Comparison of ENCODE assay signal across 25 cellular contexts in the genomic region with DNA sequence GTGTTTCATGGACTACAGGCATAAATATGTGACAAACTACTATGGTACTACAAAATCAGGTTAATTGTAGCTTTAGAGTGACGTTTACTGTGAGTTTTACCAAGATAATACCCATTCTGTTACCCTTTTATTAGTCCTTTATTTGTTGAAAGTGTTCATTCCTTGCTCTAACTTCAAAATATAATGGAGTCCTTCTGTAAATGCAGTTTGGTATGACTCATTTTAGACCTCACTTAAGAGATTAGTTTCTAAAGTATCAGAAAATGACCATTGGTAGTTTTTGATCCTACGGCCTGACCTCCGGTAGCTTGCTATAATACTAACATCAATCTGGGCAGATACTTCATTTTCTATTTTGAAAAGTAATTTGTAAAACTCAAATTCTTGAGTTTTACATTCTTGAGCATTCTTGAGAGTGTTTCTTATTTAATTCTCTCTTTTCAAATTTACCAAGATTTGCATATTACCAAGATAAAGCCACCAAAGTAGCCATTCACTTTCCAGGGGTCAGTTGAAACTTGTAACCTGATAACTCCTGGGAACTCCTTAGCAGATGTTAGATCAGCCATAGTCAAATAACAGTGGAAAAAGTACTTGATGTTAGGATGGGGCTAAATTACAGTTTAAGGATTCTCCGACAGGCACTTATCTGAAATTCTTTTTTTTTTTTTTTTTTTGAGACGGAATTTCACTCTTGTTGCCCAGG. TPM values are rescaled to one million over a fixed set of nuclear protein-coding genes. Genes with fewer than 3 reads are reported as not detected.
DNase-seq lines count a peak whose midpoint lies in the region; ATAC-seq and TF ChIP-seq lines count a peak whose summit lies in the region.
"Had no signal": no experiment of that assay in that cellular context is flagged by ENCODE, and none has a peak within 500 bp of the region (broad histone marks: within the 10 kb centered on the region; RNA-seq: fewer than 3 reads in every experiment).

No MANE protein-coding gene starts in this region.

- no peak overlapping the region for H3K4me2 ChIP-seq in mammary epithelial cell (ENCODE audit: insufficient read depth, low read depth, low read length)

- dilution Hi-C loops in mammary epithelial cell (cut with HindIII; ENCODE audit: low sequenced_read_pairs) = no loop called here

- H3K36me3 ChIP-seq in mammary epithelial cell (ENCODE audit: insufficient read depth, low read length) = no peaks in the 10 kb centered on the region
- H3K36me3 ChIP-seq: SJSA1, transverse colon had no signal

- CTCF ChIA-PET in mammary epithelial cell (lab: Charles Lee; ENCODE audit: low non-redundant PET) = no interaction called here

- no peak for ATAC-seq in GM19023 (IDR thresholded peaks at IDR 0.05; ENCODE audit: unreplicated experiment)
- ATAC-seq: activated naive CD8-positive, alpha-beta T cell treated with anti-CD3 and anti-CD28 coated beads, Interleukin-2, amount 50 U/mL, for 24 hours; GM12878; HCT116; T-cell had no signal

- no TSS peak for BruUV-seq in mammary epithelial cell (replicated peaks; lab: Mats Ljungman, UMichigan)

- in situ Hi-C loops in mammary epithelial cell (cut with MboI; ENCODE audit: low sequenced_read_pairs in 2 of 2) = loop anchor here (10.0 kb wide), 1 partner anchor 90 kb away; no protein-coding TSS in a partner anchor

- 75% methylated on average over 5 of the region's 5 CpGs for WGBS in mammary epithelial cell (ENCODE audit: low coverage, missing lambda C conversion rate)

- TF ChIP-seq CTCF in dorsolateral prefrontal cortex (IDR thresholded peaks at IDR 0.05 in 54 of 56, conservative IDR thresholded peaks at IDR 0.05 in 2 of 56; ENCODE audit: low read depth in 1 of 56, partially characterized antibody in 56 of 56) (no peak), mammary epithelial cell (conservative IDR thresholded peaks at IDR 0.05 in 1 of 2, IDR thresholded peaks at IDR 0.05 in 1 of 2; ENCODE audit: extremely low read depth in 1 of 2, insufficient read depth in 1 of 2, low read depth in 1 of 2, low read length in 2 of 2) (no peak)

- H3K9me3 ChIP-seq in mammary epithelial cell (replicated peaks; ENCODE audit: insufficient read depth, low read length) = peaks cover 16% of the 10 kb centered on the region
- H3K9me3 ChIP-seq: transverse colon had no signal

- peak overlapping the region in 14 of 59 donors; percentile 2 to 81 (median 20) for H3K27ac ChIP-seq in dorsolateral prefrontal cortex
- H3K27ac ChIP-seq in mammary epithelial cell (ENCODE audit: insufficient read depth, low read depth, low read length) = no peak overlapping the region
- H3K27ac ChIP-seq: 22Rv1, SJSA1 had no signal

- no peaks in the 10 kb centered on the region for H3K79me2 ChIP-seq in mammary epithelial cell (ENCODE audit: insufficient read depth, low read length)

- peaks cover 5% of the 10 kb centered on the region for H3K4me1 ChIP-seq in mammary epithelial cell (ENCODE audit: insufficient read depth, low read length)

- H4K20me1 ChIP-seq in mammary epithelial cell (ENCODE audit: insufficient read depth, low read length) = no peaks in the 10 kb centered on the region

- peaks cover 0 to 20% (median 0%) of the 10 kb centered on the region in 45 donors for H3K27me3 ChIP-seq in dorsolateral prefrontal cortex
- H3K27me3 ChIP-seq in mammary epithelial cell (ENCODE audit: insufficient read depth, low read length) = peaks cover 10% of the 10 kb centered on the region
- H3K27me3 ChIP-seq: SJSA1 had no signal

- no peak overlapping the region for H2AFZ ChIP-seq in mammary epithelial cell (ENCODE audit: low read depth, low read length)

- peak; percentile 10 for DNase-seq in DMS 273 (lab: John Stamatoyannopoulos, UW; ENCODE audit: unreplicated experiment)
- DNase-seq in DMS 273 treated with DMSO at 0.1 percent for 48 hours (lab: John Stamatoyannopoulos, UW) = no peak
- DNase-seq in dorsolateral prefrontal cortex = no peak
- peak; percentile 18 for DNase-seq in left kidney (ENCODE audit: low read depth, low spot score)
- DNase-seq in activated CD4-positive, alpha-beta T cell treated with anti-CD3 and anti-CD28 coated beads for 1 hour = no peak
- DNase-seq in mammary epithelial cell = no peak
- no peak for DNase-seq in H4 (ENCODE audit: low spot score)
- DNase-seq: activated gamma-delta T cell; activated naive CD8-positive, alpha-beta T cell treated with anti-CD3 and anti-CD28 coated beads, Interleukin-2, amount 50 U/mL, for 24 hours; activated T-cell treated with anti-CD3 and anti-CD28 coated beads, Interleukin-2, amount 50 U/mL, for 1 hour; CD8-positive, alpha-beta memory T cell; cerebellar nuclear complex; DMS79 treated with DMSO at 0.1 percent for 48 hours; foreskin fibroblast; hypothalamus; NCI-H1105 treated with DMSO at 0.1 percent for 48 hours; NCI-H2081 treated with DMSO at 0.1 percent for 48 hours; T-cell; transverse colon had no signal

- H3K4me3 ChIP-seq in dorsolateral prefrontal cortex (peak overlapping the region; percentile 5 to 82 (median 69)), mammary epithelial cell (replicated peaks in 1 of 3; ENCODE audit: insufficient read depth in 1 of 3, low read depth in 2 of 3, low read length in 3 of 3) (no peak overlapping the region)
- H3K4me3 ChIP-seq: GM12878, SJSA1 had no signal

- no peak overlapping the region for H3K9ac ChIP-seq in mammary epithelial cell (ENCODE audit: insufficient read depth, low read length)

- intact Hi-C loops in dorsolateral prefrontal cortex (cut with DNase I) = loop anchor here (5.0 to 10.0 kb wide), 2 partner anchors 163 to 220 kb away; no protein-coding TSS in a partner anchor
- intact Hi-C loops in mammary epithelial cell (cut with micrococcal nuclease) = loop anchor here (5.0 kb wide), 1 partner anchor 358 kb away; no protein-coding TSS in a partner anchor

RNA-seq across cellular contexts. Expression of a gene that starts 4.2 kb away (rescaled TPM):
- total RNA-seq in dorsolateral prefrontal cortex (100 to 1,000 TPM in 86 of 120 experiments, 10 to 100 TPM in 34; 15.2 to 536 (median 124) TPM), mammary epithelial cell (1 to 10 TPM; 4.3 to 4.7 TPM)
- 4.1 TPM for polyA plus RNA-seq in mammary epithelial cell
- polyA minus RNA-seq in mammary epithelial cell = 2.1 TPM
- 3.7 and 3.8 TPM in 2 replicates for total RNA-seq in H4 (2014; rRNA removed; shearing (Covaris generic))

RNA-seq across cellular contexts. Expression of a gene that starts 5.0 kb away (rescaled TPM):
- total RNA-seq in dorsolateral prefrontal cortex (1 to 10 TPM in 102 of 120 experiments, under 1 TPM in 16, not detected in 2; 0.41 to 5.3 (median 1.7) TPM), mammary epithelial cell (1 to 10 TPM in 1 of 2 donors, not detected in 1; 1.7 TPM)
- 0.12 TPM for polyA plus RNA-seq in mammary epithelial cell
- not detected for polyA minus RNA-seq in mammary epithelial cell
- 0.64 TPM in 1 of 2 replicates, not detected in the other for total RNA-seq in H4 (2014; rRNA removed; shearing (Covaris generic))
- total RNA-seq: B cell, T-cell had no signal

RNA-seq across cellular contexts. Expression of a gene that starts 40.2 kb away (rescaled TPM):
- total RNA-seq in dorsolateral prefrontal cortex = 10 to 100 TPM; 24.5 to 64.0 (median 38.4) TPM
- total RNA-seq in mammary epithelial cell = 10 to 100 TPM; 28.8 to 52.2 TPM
- polyA plus RNA-seq in mammary epithelial cell = 15.7 TPM
- polyA minus RNA-seq in mammary epithelial cell = 27.9 TPM
- 32.6 and 34.7 TPM in 2 replicates for total RNA-seq in H4 (2014; rRNA removed; shearing (Covaris generic))

RNA-seq across cellular contexts. Expression of a gene that starts 41.1 kb away (rescaled TPM):
- total RNA-seq in dorsolateral prefrontal cortex = 10 to 100 TPM; 17.5 to 36.7 (median 25.7) TPM
- total RNA-seq in mammary epithelial cell = 10 to 100 TPM in 1 of 2 donors, 1 to 10 TPM in 1; 9.7 to 10.8 TPM
- 5.6 TPM for polyA plus RNA-seq in mammary epithelial cell
- polyA minus RNA-seq in mammary epithelial cell = 10.5 TPM
- 2.3 and 2.6 TPM in 2 replicates for total RNA-seq in H4 (2014; rRNA removed; shearing (Covaris generic))

Comparison
In these comparisons a context has a peak if more than half of its experiments do, and no peak if none do; other contexts are left out.
1. DNase-seq: peak in DMS 273 (single experiment) and left kidney (single experiment); none in DMS 273 treated with DMSO at 0.1 percent for 48 hours (single experiment), dorsolateral prefrontal cortex (0 of 10), activated CD4-positive, alpha-beta T cell treated with anti-CD3 and anti-CD28 coated beads for 1 hour (single experiment), mammary epithelial cell (single experiment) and H4 (single experiment).
2. H3K4me3 ChIP-seq: peak in dorsolateral prefrontal cortex (59 of 59); none in mammary epithelial cell (0 of 3).